8 cellular contexts compared by ENCODE assay signal in the genomic region with DNA sequence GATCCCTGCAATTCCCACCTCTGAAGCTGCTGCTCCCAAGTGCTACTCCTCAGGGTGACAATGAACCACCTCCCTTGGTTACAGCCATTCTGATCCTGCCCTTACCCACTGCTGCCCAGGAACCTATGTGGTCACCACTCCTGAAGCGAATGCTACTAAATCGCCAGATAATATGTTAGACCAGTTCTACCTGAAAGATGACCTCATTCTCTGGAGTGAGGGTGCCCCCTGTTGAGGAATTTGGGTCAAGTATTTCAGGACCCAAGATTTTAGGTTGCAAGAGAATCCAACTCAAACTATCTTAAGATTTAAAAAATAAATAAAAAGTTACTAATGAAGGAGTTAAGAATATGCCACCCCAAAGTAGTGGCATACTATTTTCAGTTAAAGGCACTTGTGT. TPM values are rescaled to one million over a fixed set of nuclear protein-coding genes. Genes with fewer than 3 reads are reported as not detected.
DNase-seq lines count a peak whose midpoint lies in the region; ATAC-seq, FAIRE-seq and TF ChIP-seq lines count a peak whose summit lies in the region.

No MANE protein-coding gene starts in this region.

- H3K27ac Mint-ChIP-seq in natural killer cell, result no peak overlapping the region
- no peak overlapping the region for H3K27ac Mint-ChIP-seq in natural killer cell treated with Interleukin-12 subunit alpha and Interleukin-12 subunit beta and Interleukin-15 and Interleukin-18, amount 100 ng/mL, for 72 hours

- POLR2A ChIA-PET in HEK293T (lab: Yijun Ruan, JAX), result no interaction called here

- H3K79me2 ChIP-seq in Karpas-422 (ENCODE audit: low read length), result no peaks in the 10 kb centered on the region
- H3K79me2 ChIP-seq in fibroblast of lung (ENCODE audit: control insufficient read depth, insufficient read depth, low read length), result no peaks in the 10 kb centered on the region

- H3K27ac ChIP-seq in Karpas-422 (ENCODE audit: low read length) (no peak overlapping the region), fibroblast of lung (ENCODE audit: insufficient read depth, low read length) (no peak overlapping the region)

- DNase-seq in natural killer cell (no peak), Karpas-422 (peak; percentile 75), fibroblast of lung (ENCODE audit: low read depth in 2 of 2) (peak; percentile 25 to 73), smooth muscle cell of the brain vasculature (ENCODE audit: low read depth, low spot score) (peak; percentile 33), HTR-8/SVneo (ENCODE audit: insufficient read length, low spot score) (no peak), HEK293T (ENCODE audit: extremely low spot score) (no peak)
- no peak for DNase-seq in natural killer cell treated with Interleukin-12 subunit alpha and Interleukin-12 subunit beta and Interleukin-15 and Interleukin-18, amount 100 ng/mL, for 72 hours (ENCODE audit: low spot score)
- peak; percentile 30 for DNase-seq in activated CD4-positive, alpha-beta T cell treated with anti-CD3 and anti-CD28 coated beads, Interleukin-2, amount 50 U/mL, for 1 hour

- H3K4me3 ChIP-seq in Karpas-422 (ENCODE audit: low read length), result no peak overlapping the region
- no peak overlapping the region for H3K4me3 ChIP-seq in fibroblast of lung (replicated peaks in 1 of 4; ENCODE audit: control extremely low read depth in 1 of 4, insufficient read depth in 1 of 4, low read depth in 3 of 4, low read length in 4 of 4)

- H3K27me3 Mint-ChIP-seq in natural killer cell (ENCODE audit: low read depth in 2 of 2), result no peaks in the 10 kb centered on the region
- no peaks in the 10 kb centered on the region for H3K27me3 Mint-ChIP-seq in natural killer cell treated with Interleukin-12 subunit alpha and Interleukin-12 subunit beta and Interleukin-15 and Interleukin-18, amount 100 ng/mL, for 72 hours

- H3K36me3 ChIP-seq in Karpas-422 (ENCODE audit: insufficient read depth, low read length), result no peaks in the 10 kb centered on the region
- no peaks in the 10 kb centered on the region for H3K36me3 ChIP-seq in fibroblast of lung (ENCODE audit: control insufficient read depth, insufficient read depth, low read length)

- TF ChIP-seq CTCF in natural killer cell (IDR thresholded peaks at IDR 0.05) (peak; percentile 50), fibroblast of lung (conservative IDR thresholded peaks at IDR 0.05 in 1 of 2, IDR thresholded peaks at IDR 0.05 in 1 of 2; ENCODE audit: low read depth in 1 of 2, low read length in 2 of 2) (peak; percentile 53 to 54)

- peaks cover 22% of the 10 kb centered on the region for H3K4me1 ChIP-seq in Karpas-422 (ENCODE audit: low read length)
- H3K4me1 ChIP-seq in fibroblast of lung (ENCODE audit: control insufficient read depth, extremely low read depth, insufficient read depth, low read length), result no peaks in the 10 kb centered on the region

- peaks cover 13% of the 10 kb centered on the region in 2 donors for H3K4me1 Mint-ChIP-seq in natural killer cell
- peaks cover 17% of the 10 kb centered on the region in 2 donors for H3K4me1 Mint-ChIP-seq in natural killer cell treated with Interleukin-12 subunit alpha and Interleukin-12 subunit beta and Interleukin-15 and Interleukin-18, amount 100 ng/mL, for 72 hours (ENCODE audit: low read depth in 2 of 2)

- no peak overlapping the region for H3K9ac ChIP-seq in Karpas-422 (ENCODE audit: low read length)
- no peak overlapping the region for H3K9ac ChIP-seq in fibroblast of lung (ENCODE audit: insufficient read depth, low read length)

- peak in 2 of 3 donors; percentile 64 to 65 for ATAC-seq in natural killer cell
- no peak for ATAC-seq in natural killer cell treated with Interleukin-12 subunit alpha and Interleukin-12 subunit beta and Interleukin-15 and Interleukin-18, amount 100 ng/mL, for 72 hours

- H2AFZ ChIP-seq in Karpas-422 (ENCODE audit: low read length) (no peak overlapping the region), fibroblast of lung (ENCODE audit: low read length) (no peak overlapping the region)

- intact Hi-C loops in natural killer cell (cut with micrococcal nuclease), result loop anchor here (1.0 to 2.0 kb wide), 3 partner anchors 140 to 206 kb away; no protein-coding TSS in a partner anchor

- no peak for FAIRE-seq in HTR-8/SVneo (lab: Jason Lieb, UNC)

- H3K4me3 Mint-ChIP-seq in natural killer cell, result no peak overlapping the region
- no peak overlapping the region for H3K4me3 Mint-ChIP-seq in natural killer cell treated with Interleukin-12 subunit alpha and Interleukin-12 subunit beta and Interleukin-15 and Interleukin-18, amount 100 ng/mL, for 72 hours

- H3K36me3 Mint-ChIP-seq in natural killer cell, result no peaks in the 10 kb centered on the region
- H3K36me3 Mint-ChIP-seq in natural killer cell treated with Interleukin-12 subunit alpha and Interleukin-12 subunit beta and Interleukin-15 and Interleukin-18, amount 100 ng/mL, for 72 hours, result no peaks in the 10 kb centered on the region

- H3K27me3 ChIP-seq in Karpas-422 (ENCODE audit: low read length) (no peaks in the 10 kb centered on the region), fibroblast of lung (ENCODE audit: control insufficient read depth, insufficient read depth, low read length) (no peaks in the 10 kb centered on the region)

- no peaks in the 10 kb centered on the region for H3K9me3 ChIP-seq in Karpas-422 (ENCODE audit: low read length)
- H3K9me3 ChIP-seq in fibroblast of lung (ENCODE audit: control insufficient read depth, insufficient read depth, low read depth, low read length), result no peaks in the 10 kb centered on the region

- H3K9me3 Mint-ChIP-seq in natural killer cell, result no peaks in the 10 kb centered on the region
- no peaks in the 10 kb centered on the region for H3K9me3 Mint-ChIP-seq in natural killer cell treated with Interleukin-12 subunit alpha and Interleukin-12 subunit beta and Interleukin-15 and Interleukin-18, amount 100 ng/mL, for 72 hours

- H3K9me2 ChIP-seq in Karpas-422 (replicated peaks; ENCODE audit: insufficient read depth, low read length), result no peaks in the 10 kb centered on the region

- H3K4me2 ChIP-seq in Karpas-422 (ENCODE audit: low read depth, low read length, poor library complexity, severe bottlenecking) (no peak overlapping the region), fibroblast of lung (ENCODE audit: extremely low read depth, insufficient read depth, low read length) (no peak overlapping the region)

- H4K20me1 ChIP-seq in Karpas-422 (ENCODE audit: insufficient read depth, low read depth, low read length) (no peaks in the 10 kb centered on the region), fibroblast of lung (ENCODE audit: control insufficient read depth, extremely low read depth, insufficient read depth, low read length) (no peaks in the 10 kb centered on the region)

- CTCF ChIA-PET in HEK293T (lab: Yijun Ruan, JAX), result interaction anchor here (0.5 kb wide), 1 partner anchor 175 kb away, joined by 3 read pairs; no protein-coding TSS in a partner anchor

TF ChIP-seq in HEK293T, 16 proteins besides CTCF, POLR2A, EP300 and RAD21:
- TF ChIP-seq CTBP1 (IDR thresholded peaks at IDR 0.05; ENCODE audit: borderline replicate concordance) (no peak), BHLHE40 (IDR thresholded peaks at IDR 0.05; ENCODE audit: borderline replicate concordance) (no peak), NFRKB (IDR thresholded peaks at IDR 0.05) (no peak), TARDBP (IDR thresholded peaks at IDR 0.05) (no peak), ELF4 (IDR thresholded peaks at IDR 0.05) (no peak), FOXA1 (IDR thresholded peaks at IDR 0.05) (no peak), SP1 (IDR thresholded peaks at IDR 0.05) (no peak), HDGF (IDR thresholded peaks at IDR 0.05; ENCODE audit: borderline replicate concordance) (no peak), SUZ12 (IDR thresholded peaks at IDR 0.05) (no peak), LEF1 (IDR thresholded peaks at IDR 0.05; ENCODE audit: borderline replicate concordance) (no peak), L3MBTL2 (conservative IDR thresholded peaks at IDR 0.05) (no peak), ARNT (IDR thresholded peaks at IDR 0.05) (no peak), FOXK2 (IDR thresholded peaks at IDR 0.05) (no peak), FOXM1 (IDR thresholded peaks at IDR 0.05; ENCODE audit: borderline replicate concordance) (no peak), ZNF384 (IDR thresholded peaks at IDR 0.05) (no peak)
- TF ChIP-seq, protein P1, sequence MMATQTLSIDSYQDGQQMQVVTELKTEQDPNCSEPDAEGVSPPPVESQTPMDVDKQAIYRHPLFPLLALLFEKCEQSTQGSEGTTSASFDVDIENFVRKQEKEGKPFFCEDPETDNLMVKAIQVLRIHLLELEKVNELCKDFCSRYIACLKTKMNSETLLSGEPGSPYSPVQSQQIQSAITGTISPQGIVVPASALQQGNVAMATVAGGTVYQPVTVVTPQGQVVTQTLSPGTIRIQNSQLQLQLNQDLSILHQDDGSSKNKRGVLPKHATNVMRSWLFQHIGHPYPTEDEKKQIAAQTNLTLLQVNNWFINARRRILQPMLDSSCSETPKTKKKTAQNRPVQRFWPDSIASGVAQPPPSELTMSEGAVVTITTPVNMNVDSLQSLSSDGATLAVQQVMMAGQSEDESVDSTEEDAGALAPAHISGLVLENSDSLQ (IDR thresholded peaks at IDR 0.05), result no peak

RNA-seq across cellular contexts. Expression of a gene that starts 5.8 kb away (rescaled TPM):
- total RNA-seq in natural killer cell (10 to 100 TPM; 18.5 to 22.2 (median 19.2) TPM), fibroblast of lung (33.1 and 43.4 TPM in 2 replicates)
- 10 to 100 TPM; 27.2 to 38.3 TPM for total RNA-seq in natural killer cell treated with Interleukin-12 subunit alpha and Interleukin-12 subunit beta and Interleukin-15 and Interleukin-18, amount 100 ng/mL, for 72 hours
- 53.4 and 63.0 TPM in 2 replicates for total RNA-seq in Karpas-422 (2014; rRNA removed; shearing (Covaris generic); ENCODE audit: low replicate concordance)
- polyA plus RNA-seq in fibroblast of lung, result 37.9 and 54.9 TPM in 2 replicates
- 21.7 and 30.8 TPM in 2 replicates for polyA plus RNA-seq in fibroblast of lung (2012)
- polyA minus RNA-seq in fibroblast of lung (ENCODE audit: low replicate concordance), result 3.9 and 8.6 TPM in 2 replicates

Comparison
In these comparisons a context has a peak if more than half of its experiments do, and no peak if none do; other contexts are left out.
1. ATAC-seq: peak in natural killer cell (2 of 3); none in natural killer cell treated with Interleukin-12 subunit alpha and Interleukin-12 subunit beta and Interleukin-15 and Interleukin-18, amount 100 ng/mL, for 72 hours (0 of 2).
2. DNase-seq: peak in Karpas-422 (single experiment), activated CD4-positive, alpha-beta T cell treated with anti-CD3 and anti-CD28 coated beads, Interleukin-2, amount 50 U/mL, for 1 hour (single experiment), fibroblast of lung (2 of 2) and smooth muscle cell of the brain vasculature (single experiment); none in natural killer cell (single experiment), natural killer cell treated with Interleukin-12 subunit alpha and Interleukin-12 subunit beta and Interleukin-15 and Interleukin-18, amount 100 ng/mL, for 72 hours (single experiment), HTR-8/SVneo (single experiment) and HEK293T (single experiment).